ENCODE assay signal across 29 cellular contexts in the genomic region with DNA sequence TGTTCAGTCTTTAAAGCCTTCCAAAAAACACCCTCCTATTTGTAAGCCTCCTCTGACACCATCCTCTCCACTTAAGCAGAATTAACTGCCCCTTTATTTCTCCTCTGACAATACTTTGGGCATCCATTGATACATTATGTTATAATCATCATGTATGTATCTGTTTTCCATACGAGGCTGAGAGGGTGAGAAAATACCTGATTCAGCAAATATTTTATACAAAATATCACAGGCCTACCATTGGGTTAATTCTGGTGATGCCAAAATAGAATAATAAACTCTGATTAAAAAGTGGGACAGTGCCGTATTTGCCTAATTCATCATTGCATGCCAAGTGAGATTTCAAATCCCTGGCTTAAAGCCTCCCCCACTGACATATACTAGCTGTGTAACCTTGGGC.
"Had no signal": no experiment of that assay in that cellular context is flagged by ENCODE, and none has a peak within 500 bp of the region (broad histone marks: within the 10 kb centered on the region; RNA-seq: fewer than 3 reads in every experiment).

No MANE protein-coding gene starts in this region.

- ATAC-seq: activated CD4-positive, alpha-beta T cell treated with anti-CD3 and anti-CD28 coated beads for 36 hours; activated CD8-positive, alpha-beta memory T cell treated with anti-CD3 and anti-CD28 coated beads, Interleukin-2, amount 10 ng/mL, durations not matched to agents 7 days and 5 days; activated CD8-positive, alpha-beta T cell treated with anti-CD3 and anti-CD28 coated beads, Interleukin-2, amount 10 ng/mL, durations not matched to agents 7 days and 5 days; activated naive CD4-positive, alpha-beta T cell treated with anti-CD3 and anti-CD28 coated beads, Interleukin-2, amount 50 U/mL, for 72 hours; effector memory CD8-positive, alpha-beta T cell; foreskin keratinocyte; gastrocnemius medialis; T-cell had no signal

- FAIRE-seq: colon had no signal

- H3K4me3 ChIP-seq: ascending aorta, esophagus muscularis mucosa, gastrocnemius medialis had no signal

- DNase-seq: activated CD4-positive, alpha-beta memory T cell treated with anti-CD3 and anti-CD28 coated beads for 36 hours; activated CD4-positive, alpha-beta T cell treated with anti-CD3 and anti-CD28 coated beads for 36 hours; activated CD4-positive, alpha-beta T cell treated with anti-CD3 and anti-CD28 coated beads, Interleukin-2, amount 10 ng/mL, durations not matched to agents 24 days and 14 days; activated CD4-positive, CD25-positive, alpha-beta regulatory T cell; activated CD4-positive, CD25-positive, alpha-beta regulatory T cell treated with anti-CD3 and anti-CD28 coated beads, Interleukin-2, amount 50 U/mL, for 72 hours; activated CD8-positive, alpha-beta memory T cell treated with anti-CD3 and anti-CD28 coated beads, Interleukin-2, amount 10 ng/mL, durations not matched to agents 7 days and 5 days; activated CD8-positive, alpha-beta memory T cell treated with anti-CD3 and anti-CD28 coated beads, Interleukin-2, amount 50 U/mL, for 4 hours; activated CD8-positive, alpha-beta T cell treated with anti-CD3 and anti-CD28 coated beads, Interleukin-2, amount 10 ng/mL, durations not matched to agents 7 days and 5 days; activated gamma-delta T cell; activated naive CD4-positive, alpha-beta T cell; activated naive CD4-positive, alpha-beta T cell treated with anti-CD3 and anti-CD28 coated beads, Interleukin-2, amount 10 ng/mL, durations not matched to agents 7 days and 5 days; activated naive CD8-positive, alpha-beta T cell treated with anti-CD3 and anti-CD28 coated beads, Interleukin-2, amount 10 ng/mL, durations not matched to agents 7 days and 5 days; activated T-cell treated with anti-CD3 and anti-CD28 coated beads, Interleukin-2, amount 50 U/mL, for 1 hour; activated T-cell treated with anti-CD3 and anti-CD28 coated beads, Interleukin-2, amount 50 U/mL, for 48 hours; cortex of kidney; dermis blood vessel endothelial cell; effector CD4-positive, alpha-beta T cell; effector memory CD8-positive, alpha-beta T cell; erythroblast; foreskin keratinocyte; gastrocnemius medialis; glutamatergic neuron; SW 1271; T-cell; T1000 had no signal

- H3K9me3 ChIP-seq: ascending aorta, esophagus muscularis mucosa, gastrocnemius medialis had no signal

- H3K4me1 ChIP-seq: foreskin keratinocyte, gastrocnemius medialis had no signal

- H3K27ac ChIP-seq: ascending aorta, foreskin keratinocyte, gastrocnemius medialis had no signal

- H3K36me3 ChIP-seq: gastrocnemius medialis had no signal

- H3K27me3 ChIP-seq: ascending aorta, esophagus muscularis mucosa, gastrocnemius medialis had no signal
